ENCODE assay signal across 15 cellular contexts in genomic region chr19:54206831-54207177, GRCh38. TPM values are rescaled to one million over a fixed set of nuclear protein-coding genes. Genes with fewer than 3 reads are reported as not detected.
DNase-seq lines count a peak whose midpoint lies in the region; ATAC-seq and TF ChIP-seq lines count a peak whose summit lies in the region.
"Had no signal": no experiment of that assay in that cellular context is flagged by ENCODE, and none has a peak within 500 bp of the region (broad histone marks: within the 10 kb centered on the region; RNA-seq: fewer than 3 reads in every experiment).

No MANE protein-coding gene starts in this region.

- peaks cover 93% of the 10 kb centered on the region for H3K4me1 Mint-ChIP-seq in activated CD4-positive, alpha-beta T cell treated with anti-CD3 and anti-CD28 coated beads for 36 hours
- H3K4me1 Mint-ChIP-seq in activated CD4-positive, alpha-beta T cell treated with anti-CD3 and anti-CD28 coated beads, Interleukin-2, amount 10 ng/mL, durations not matched to agents 7 days and 5 days = peaks cover 95% of the 10 kb centered on the region

- peaks cover 80% of the 10 kb centered on the region for H3K79me2 ChIP-seq in Loucy (ENCODE audit: insufficient read depth, low read length)

- peaks cover 75% of the 10 kb centered on the region for H3K36me3 Mint-ChIP-seq in activated CD4-positive, alpha-beta T cell treated with anti-CD3 and anti-CD28 coated beads for 36 hours (ENCODE audit: low read depth)
- peaks cover 79% of the 10 kb centered on the region for H3K36me3 Mint-ChIP-seq in activated CD4-positive, alpha-beta T cell treated with anti-CD3 and anti-CD28 coated beads, Interleukin-2, amount 10 ng/mL, durations not matched to agents 7 days and 5 days (ENCODE audit: low read depth)

- POLR2A ChIA-PET in activated CD4-positive, alpha-beta T cell treated with anti-CD3 and anti-CD28 coated beads for 36 hours (lab: Charles Lee) = interaction anchor here (5.3 kb wide), 1 partner anchor 17 kb away, joined by 32 read pairs; the partner anchor contains the start of genes MBOAT7 and TSEN34
- POLR2A ChIA-PET in activated CD4-positive, alpha-beta T cell treated with anti-CD3 and anti-CD28 coated beads, Interleukin-2, amount 10 ng/mL, durations not matched to agents 7 days and 5 days (lab: Charles Lee) = no interaction called here

- TF ChIP-seq CTCF in Loucy (conservative IDR thresholded peaks at IDR 0.05; ENCODE audit: low read length) (no peak), dorsolateral prefrontal cortex (IDR thresholded peaks at IDR 0.05 in 54 of 56, conservative IDR thresholded peaks at IDR 0.05 in 2 of 56; ENCODE audit: low read depth in 1 of 56, partially characterized antibody in 56 of 56) (no peak)

- H3K9me3 ChIP-seq in Loucy (ENCODE audit: insufficient read depth, low read depth, low read length) = no peaks in the 10 kb centered on the region
- H3K9me3 ChIP-seq: mucosa of descending colon had no signal

- H3K9me2 ChIP-seq in Loucy (replicated peaks; ENCODE audit: low read depth, low read length) = no peaks in the 10 kb centered on the region

- H3K27ac Mint-ChIP-seq in activated CD4-positive, alpha-beta T cell treated with anti-CD3 and anti-CD28 coated beads for 36 hours = peak overlapping the region; percentile 65
- no peak overlapping the region for H3K27ac Mint-ChIP-seq in activated CD4-positive, alpha-beta T cell treated with anti-CD3 and anti-CD28 coated beads, Interleukin-2, amount 10 ng/mL, durations not matched to agents 7 days and 5 days

- H3K4me3 ChIP-seq in Loucy (ENCODE audit: low read length, poor library complexity, severe bottlenecking) (no peak overlapping the region), dorsolateral prefrontal cortex (peak overlapping the region in 5 of 59 donors; percentile 1 to 23 (median 6)), skin epidermis (peak overlapping the region in 1 of 7 experiments; percentile 11)
- H3K4me3 ChIP-seq: mucosa of descending colon had no signal

- no peaks in the 10 kb centered on the region for H3K9me3 Mint-ChIP-seq in activated CD4-positive, alpha-beta T cell treated with anti-CD3 and anti-CD28 coated beads for 36 hours (ENCODE audit: low read depth)
- H3K9me3 Mint-ChIP-seq in activated CD4-positive, alpha-beta T cell treated with anti-CD3 and anti-CD28 coated beads, Interleukin-2, amount 10 ng/mL, durations not matched to agents 7 days and 5 days = no peaks in the 10 kb centered on the region
- H3K9me3 Mint-ChIP-seq: T-cell had no signal

- H2AFZ ChIP-seq in Loucy (ENCODE audit: low read length) = no peak overlapping the region

- H3F3A ChIP-seq in Loucy (ENCODE audit: low read depth) = peaks cover 14% of the 10 kb centered on the region

- DNase-seq in activated CD4-positive, alpha-beta T cell treated with anti-CD3 and anti-CD28 coated beads for 36 hours = peak; percentile 28
- no peak for DNase-seq in activated CD4-positive, alpha-beta T cell treated with anti-CD3 and anti-CD28 coated beads, Interleukin-2, amount 10 ng/mL, durations not matched to agents 7 days and 5 days
- no peak for DNase-seq in dorsolateral prefrontal cortex
- DNase-seq in HCEC 1CT = no peak
- DNase-seq: glutamatergic neuron; NCI-H1105 treated with DMSO at 0.1 percent for 48 hours; NCI-H82; stimulated activated CD4-positive, alpha-beta T cell treated with anti-CD3 and anti-CD28 coated beads, Interleukin-15, amount 100 ng/mL, for 24 hours; T-cell had no signal

- H3K36me3 ChIP-seq in Loucy (ENCODE audit: insufficient read depth, low read length) = peaks cover 72% of the 10 kb centered on the region

- intact Hi-C loops in activated CD4-positive, alpha-beta T cell treated with anti-CD3 and anti-CD28 coated beads for 36 hours (cut with DNase I, micrococcal nuclease) = no loop called here
- intact Hi-C loops in dorsolateral prefrontal cortex (cut with DNase I) = no loop called here

- peak overlapping the region; percentile 51 for H3K4me3 Mint-ChIP-seq in activated CD4-positive, alpha-beta T cell treated with anti-CD3 and anti-CD28 coated beads for 36 hours
- H3K4me3 Mint-ChIP-seq in activated CD4-positive, alpha-beta T cell treated with anti-CD3 and anti-CD28 coated beads, Interleukin-2, amount 10 ng/mL, durations not matched to agents 7 days and 5 days = no peak overlapping the region

- peak overlapping the region; percentile 100 for H3K4me2 ChIP-seq in Loucy (ENCODE audit: low read depth, low read length, poor library complexity, severe bottlenecking)

- ATAC-seq in activated CD4-positive, alpha-beta T cell treated with anti-CD3 and anti-CD28 coated beads for 36 hours = no peak
- ATAC-seq in HG03095 (IDR thresholded peaks at IDR 0.05; ENCODE audit: unreplicated experiment) (no peak), GM21528 (IDR thresholded peaks at IDR 0.05; ENCODE audit: low FRiP score, unreplicated experiment) (no peak)
- ATAC-seq: HCT116, mucosa of descending colon, T-cell had no signal

- no peak overlapping the region for H3K9ac ChIP-seq in Loucy (ENCODE audit: low read depth, low read length, poor library complexity, severe bottlenecking)

- peaks cover 73% of the 10 kb centered on the region for H3K4me1 ChIP-seq in Loucy (ENCODE audit: insufficient read depth, low read length, poor library complexity, severe bottlenecking)

- CTCF ChIA-PET in activated CD4-positive, alpha-beta T cell treated with anti-CD3 and anti-CD28 coated beads for 36 hours (lab: Charles Lee) = no interaction called here
- CTCF ChIA-PET in activated CD4-positive, alpha-beta T cell treated with anti-CD3 and anti-CD28 coated beads, Interleukin-2, amount 10 ng/mL, durations not matched to agents 7 days and 5 days (lab: Charles Lee) = interaction anchor here (0.9 kb wide), 1 partner anchor 185 kb away, joined by 3 read pairs; no protein-coding TSS in a partner anchor

- H4K20me1 ChIP-seq in Loucy (ENCODE audit: insufficient read depth, low read length, poor library complexity, severe bottlenecking) = peaks cover 89% of the 10 kb centered on the region

- peak overlapping the region in 44 of 59 donors; percentile 11 to 98 (median 92) for H3K27ac ChIP-seq in dorsolateral prefrontal cortex
- peak overlapping the region in 18 of 21 experiments; percentile 12 to 87 (median 61) for H3K27ac ChIP-seq in skin epidermis

- H3K27me3 ChIP-seq in Loucy (ENCODE audit: insufficient read depth, low read length, poor library complexity, severe bottlenecking) = no peaks in the 10 kb centered on the region
- no peaks in the 10 kb centered on the region for H3K27me3 ChIP-seq in dorsolateral prefrontal cortex

- H3K27me3 Mint-ChIP-seq in activated CD4-positive, alpha-beta T cell treated with anti-CD3 and anti-CD28 coated beads for 36 hours = no peaks in the 10 kb centered on the region
- H3K27me3 Mint-ChIP-seq in activated CD4-positive, alpha-beta T cell treated with anti-CD3 and anti-CD28 coated beads, Interleukin-2, amount 10 ng/mL, durations not matched to agents 7 days and 5 days = no peaks in the 10 kb centered on the region
- H3K27me3 Mint-ChIP-seq: T-cell had no signal

RNA-seq across cellular contexts. Expression of gene RPS9, which starts 6.1 kb away (rescaled TPM):
- total RNA-seq in activated CD4-positive, alpha-beta T cell treated with anti-CD3 and anti-CD28 coated beads for 36 hours = 1,000 to 10,000 TPM; 1,400 to 1,725 TPM
- 1,000 to 10,000 TPM; 1,257 to 1,351 TPM for total RNA-seq in activated CD4-positive, alpha-beta T cell treated with anti-CD3 and anti-CD28 coated beads, Interleukin-2, amount 10 ng/mL, durations not matched to agents 7 days and 5 days
- 100 to 1,000 TPM; 250 to 548 (median 358) TPM for total RNA-seq in dorsolateral prefrontal cortex

RNA-seq across cellular contexts. Expression of gene TSEN34, which starts 15.7 kb away (rescaled TPM):
- total RNA-seq in activated CD4-positive, alpha-beta T cell treated with anti-CD3 and anti-CD28 coated beads for 36 hours = 10 to 100 TPM in 1 of 2 experiments, 1 to 10 TPM in 1; 8.3 to 12.1 TPM
- total RNA-seq in activated CD4-positive, alpha-beta T cell treated with anti-CD3 and anti-CD28 coated beads, Interleukin-2, amount 10 ng/mL, durations not matched to agents 7 days and 5 days = 10 to 100 TPM in 1 of 2 experiments, 1 to 10 TPM in 1; 7.9 to 10.2 TPM
- 10 to 100 TPM; 12.2 to 25.3 (median 17.5) TPM for total RNA-seq in dorsolateral prefrontal cortex

RNA-seq across cellular contexts. Expression of gene LILRB3, which starts 16.0 kb away (rescaled TPM):
- total RNA-seq in activated CD4-positive, alpha-beta T cell treated with anti-CD3 and anti-CD28 coated beads for 36 hours = not detected
- 1 to 10 TPM in 1 of 2 experiments, under 1 TPM in 1; 0.62 to 2.0 TPM for total RNA-seq in activated CD4-positive, alpha-beta T cell treated with anti-CD3 and anti-CD28 coated beads, Interleukin-2, amount 10 ng/mL, durations not matched to agents 7 days and 5 days
- total RNA-seq in dorsolateral prefrontal cortex = 10 to 100 TPM in 5 of 120 experiments, 1 to 10 TPM in 96, under 1 TPM in 15, not detected in 4; 0.54 to 20.9 (median 2.7) TPM

RNA-seq across cellular contexts. Expression of gene MBOAT7, which starts 17.4 kb away (rescaled TPM):
- 10 to 100 TPM; 74.9 to 96.1 TPM for total RNA-seq in activated CD4-positive, alpha-beta T cell treated with anti-CD3 and anti-CD28 coated beads for 36 hours
- 10 to 100 TPM; 56.0 to 61.0 TPM for total RNA-seq in activated CD4-positive, alpha-beta T cell treated with anti-CD3 and anti-CD28 coated beads, Interleukin-2, amount 10 ng/mL, durations not matched to agents 7 days and 5 days
- total RNA-seq in dorsolateral prefrontal cortex = 100 to 1,000 TPM in 119 of 120 experiments, 10 to 100 TPM in 1; 70.2 to 312 (median 183) TPM

RNA-seq across cellular contexts. Expression of gene TMC4, which starts 33.8 kb away (rescaled TPM):
- total RNA-seq in activated CD4-positive, alpha-beta T cell treated with anti-CD3 and anti-CD28 coated beads for 36 hours = under 1 TPM; 0.39 to 0.55 TPM
- 1 to 10 TPM; 4.6 to 4.9 TPM for total RNA-seq in activated CD4-positive, alpha-beta T cell treated with anti-CD3 and anti-CD28 coated beads, Interleukin-2, amount 10 ng/mL, durations not matched to agents 7 days and 5 days
- total RNA-seq in dorsolateral prefrontal cortex = 1 to 10 TPM in 94 of 120 experiments, under 1 TPM in 21, not detected in 5; 0.40 to 8.8 (median 1.9) TPM
